ENCODE assay signal across 8 cellular contexts in genomic region chr14:20989787-20990600, GRCh38. TPM values are rescaled to one million over a fixed set of nuclear protein-coding genes. Genes with fewer than 3 reads are reported as not detected.
DNase-seq lines count a peak whose midpoint lies in the region; ATAC-seq and TF ChIP-seq lines count a peak whose summit lies in the region.

Gene METTL17, plus strand, starts transcription at chr14:20989980. Its CDS starts 23 bp downstream, at chr14:20990003.

- peak within 1 kb of the TSS; percentile 92 for H3K4me3 Mint-ChIP-seq in neural progenitor cell

- peaks cover 12% of the 10 kb centered on the region for H3K4me1 Mint-ChIP-seq in neural progenitor cell

- peaks cover 19% of the 10 kb centered on the region for H3F3A ChIP-seq in neural progenitor cell (ENCODE audit: low read depth)

- H3K4me2 ChIP-seq in neural progenitor cell, result peak within 1 kb of the TSS; percentile 86

- H3K27ac ChIP-seq in SJCRH30 (peak within 1 kb of the TSS; percentile 48), foreskin keratinocyte (peak within 1 kb of the TSS; percentile 94), neural progenitor cell (peak within 1 kb of the TSS; percentile 48)

- peaks cover 19% of the 10 kb centered on the region for H3K36me3 Mint-ChIP-seq in neural progenitor cell

- H3K27me3 ChIP-seq in HAP-1 (ENCODE audit: low read depth) (no peaks in the 10 kb centered on the region), MG63 (no peaks in the 10 kb centered on the region), SJCRH30 (no peaks in the 10 kb centered on the region), foreskin keratinocyte (no peaks in the 10 kb centered on the region), neural progenitor cell (peaks cover 6% of the 10 kb centered on the region)

- TF ChIP-seq CTCF in foreskin keratinocyte (conservative IDR thresholded peaks at IDR 0.05), result peak; percentile 60
- peak; percentile 55 for TF ChIP-seq CTCF in neural progenitor cell (IDR thresholded peaks at IDR 0.05)

- peak within 1 kb of the TSS; percentile 63 for H3K9ac ChIP-seq in neural progenitor cell

- peak within 1 kb of the TSS; percentile 93 for H2AFZ ChIP-seq in neural progenitor cell (replicated peaks)

- H3K4me3 ChIP-seq in HAP-1, result peak within 1 kb of the TSS; percentile 91
- H3K4me3 ChIP-seq in MG63, result peak within 1 kb of the TSS; percentile 91
- H3K4me3 ChIP-seq in SJCRH30, result peak within 1 kb of the TSS; percentile 72
- peak within 1 kb of the TSS; percentile 87 for H3K4me3 ChIP-seq in neural progenitor cell

- ATAC-seq in foreskin keratinocyte, result peak; percentile 82

- no peaks in the 10 kb centered on the region for H4K20me1 ChIP-seq in neural progenitor cell (ENCODE audit: low read depth)

- peak within 1 kb of the TSS; percentile 91 for H3K27ac Mint-ChIP-seq in neural progenitor cell

- no peaks in the 10 kb centered on the region for H3K27me3 Mint-ChIP-seq in neural progenitor cell (ENCODE audit: insufficient read depth, low read depth)

- peak; percentile 95 for DNase-seq in GF-D8 (lab: John Stamatoyannopoulos, UW)
- peak; percentile 94 to 97 for DNase-seq in HAP-1 (ENCODE audit: low spot score in 2 of 2)
- peak; percentile 92 for DNase-seq in MG63
- DNase-seq in SJCRH30, result peak; percentile 93 to 95
- peak; percentile 78 for DNase-seq in activated gamma-delta T cell treated with anti-CD3 and anti-CD28 coated beads, Interleukin-2, amount 50 U/mL, for 16 hours (ENCODE audit: low read depth)
- DNase-seq in foreskin keratinocyte, result peak; percentile 92 to 96
- peak; percentile 96 for DNase-seq in neural progenitor cell (ENCODE audit: low spot score)
- DNase-seq in stromal cell of bone marrow (ENCODE audit: low read depth), result peak; percentile 97

- peaks cover 29% of the 10 kb centered on the region for H3K79me2 ChIP-seq in neural progenitor cell (ENCODE audit: low read depth)

- in situ Hi-C loops in HAP-1 (cut with MboI; ENCODE audit: low sequenced_read_pairs), result no loop called here

- peaks cover 3% of the 10 kb centered on the region for H3K9me3 Mint-ChIP-seq in neural progenitor cell

- H3K36me3 ChIP-seq in HAP-1 (replicated peaks) (peaks cover 32% of the 10 kb centered on the region), MG63 (peaks cover 11% of the 10 kb centered on the region), SJCRH30 (peaks cover 24% of the 10 kb centered on the region), neural progenitor cell (peaks cover 3% of the 10 kb centered on the region)

- H3K4me1 ChIP-seq in HAP-1 (peaks cover 13% of the 10 kb centered on the region), SJCRH30 (peaks cover 8% of the 10 kb centered on the region), foreskin keratinocyte (peaks cover 27% of the 10 kb centered on the region), neural progenitor cell (peaks cover 15% of the 10 kb centered on the region)

- no peaks in the 10 kb centered on the region for H3K9me3 ChIP-seq in HAP-1
- no peaks in the 10 kb centered on the region for H3K9me3 ChIP-seq in MG63
- no peaks in the 10 kb centered on the region for H3K9me3 ChIP-seq in SJCRH30 (replicated peaks)
- H3K9me3 ChIP-seq in neural progenitor cell (ENCODE audit: low read depth), result no peaks in the 10 kb centered on the region

RNA-seq across cellular contexts. Expression of gene METTL17, which starts in this region (rescaled TPM):
- total RNA-seq in MG63 (2014; rRNA removed; shearing (Covaris generic); ENCODE audit: low replicate concordance), result 46.7 and 72.0 TPM in 2 replicates
- 49.6 and 70.4 TPM in 2 replicates for total RNA-seq in SJCRH30 (2014; rRNA removed; shearing (Covaris generic))
- total RNA-seq in foreskin keratinocyte (63.6 and 65.5 TPM in 2 replicates), neural progenitor cell (ENCODE audit: low replicate concordance) (126 and 155 TPM in 2 replicates)
- 66.8 and 73.5 TPM in 2 replicates for polyA plus RNA-seq in foreskin keratinocyte

Comparison
In these comparisons a context has a peak if more than half of its experiments do, and no peak if none do; other contexts are left out.
1. Peak in every context shown above with its lines: DNase-seq, ATAC-seq, H3K4me3 ChIP-seq and H3K27ac ChIP-seq.